Comparison of ENCODE assay signal across 16 cellular contexts in the genomic region with DNA sequence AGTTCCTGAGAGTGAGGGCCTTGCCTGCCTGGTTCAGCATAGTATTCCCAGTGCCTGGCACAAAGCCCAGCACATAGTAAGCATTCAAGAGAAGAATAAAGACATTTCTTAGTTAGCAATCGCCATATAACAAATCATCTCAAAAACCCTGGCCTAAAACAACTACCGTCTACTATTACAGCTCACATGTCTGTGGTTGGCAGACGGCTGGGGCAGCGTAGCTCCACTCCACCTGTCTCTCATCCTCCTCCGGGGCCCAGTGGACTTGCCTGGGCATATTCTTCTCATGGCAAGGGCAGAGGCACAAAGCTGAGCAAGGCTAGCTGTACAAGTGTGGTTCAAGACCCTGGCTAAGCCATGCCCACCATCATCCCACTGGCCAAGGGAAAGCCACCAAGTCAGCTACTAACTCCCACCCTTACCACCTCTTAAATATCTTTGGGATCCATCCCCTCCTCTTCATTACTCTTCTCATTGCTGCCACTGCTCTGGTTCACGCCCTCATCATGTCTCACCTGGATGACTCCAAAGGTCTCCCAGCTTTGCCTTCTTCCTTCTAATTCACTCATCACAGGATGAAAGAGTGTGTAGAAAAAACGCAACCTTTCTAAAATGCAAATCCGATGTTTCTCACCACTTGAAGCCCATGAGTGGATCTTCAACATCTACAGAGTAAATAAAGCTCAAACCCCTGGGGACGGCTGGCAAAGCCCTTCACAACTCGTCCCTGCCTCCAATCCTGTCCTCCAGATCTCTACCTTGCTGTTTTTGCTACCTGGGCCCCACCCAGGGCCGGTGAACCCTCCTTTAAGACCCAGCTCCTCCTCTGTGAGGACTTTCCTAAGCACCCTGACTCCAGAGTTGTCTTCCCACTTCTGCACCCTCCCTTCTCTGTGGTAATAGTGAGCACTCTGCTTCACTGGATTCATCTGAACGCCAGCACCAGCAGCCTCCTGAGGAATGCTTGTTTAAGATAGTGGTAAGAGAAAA. TPM values are rescaled to one million over a fixed set of nuclear protein-coding genes. Genes with fewer than 3 reads are reported as not detected.
DNase-seq lines count a peak whose midpoint lies in the region; ATAC-seq and TF ChIP-seq lines count a peak whose summit lies in the region.
"Had no signal": no experiment of that assay in that cellular context is flagged by ENCODE, and none has a peak within 500 bp of the region (broad histone marks: within the 10 kb centered on the region; RNA-seq: fewer than 3 reads in every experiment).

No MANE protein-coding gene starts in this region.

- peaks cover 68% of the 10 kb centered on the region for H3K36me3 Mint-ChIP-seq in CD8-positive, alpha-beta T cell

- H3K36me3 ChIP-seq in CD8-positive, alpha-beta T cell (ENCODE audit: insufficient read depth, low read length) = peaks cover 11% of the 10 kb centered on the region
- H3K36me3 ChIP-seq: MG63 had no signal

- intact Hi-C loops in CD8-positive, alpha-beta T cell (cut with DNase I, micrococcal nuclease) = no loop called here
- intact Hi-C loops in left colon (cut with DNase I, micrococcal nuclease) = no loop called here

- H3K9me3 ChIP-seq in CD8-positive, alpha-beta T cell (ENCODE audit: low read length) = no peaks in the 10 kb centered on the region
- H3K9me3 ChIP-seq: MG63 had no signal

- H3K9me3 Mint-ChIP-seq in CD8-positive, alpha-beta T cell = no peaks in the 10 kb centered on the region
- H3K9me3 Mint-ChIP-seq: activated CD4-positive, alpha-beta memory T cell treated with anti-CD3 and anti-CD28 coated beads, Interleukin-2, amount 10 ng/mL, durations not matched to agents 7 days and 5 days had no signal

- no peak overlapping the region for H3K4me3 Mint-ChIP-seq in CD8-positive, alpha-beta T cell
- H3K4me3 Mint-ChIP-seq: activated CD4-positive, alpha-beta memory T cell treated with anti-CD3 and anti-CD28 coated beads, Interleukin-2, amount 10 ng/mL, durations not matched to agents 7 days and 5 days; B cell had no signal

- no peaks in the 10 kb centered on the region for H3K27me3 Mint-ChIP-seq in CD8-positive, alpha-beta T cell (ENCODE audit: low read depth)
- H3K27me3 Mint-ChIP-seq: activated CD4-positive, alpha-beta memory T cell treated with anti-CD3 and anti-CD28 coated beads, Interleukin-2, amount 10 ng/mL, durations not matched to agents 7 days and 5 days; B cell had no signal

- CTCF ChIA-PET in CD8-positive, alpha-beta T cell (lab: Charles Lee) = interaction anchor here (0.6 to 1.5 kb wide), 5 partner anchors 19 to 93 kb away, joined by 3 to 4 read pairs (median 4); no protein-coding TSS in a partner anchor

- TF ChIP-seq CTCF in CD8-positive, alpha-beta T cell (IDR thresholded peaks at IDR 0.05) = no peak

- H3K27ac Mint-ChIP-seq in CD8-positive, alpha-beta T cell = peak overlapping the region; percentile 61
- H3K27ac Mint-ChIP-seq: activated CD4-positive, alpha-beta memory T cell treated with anti-CD3 and anti-CD28 coated beads, Interleukin-2, amount 10 ng/mL, durations not matched to agents 7 days and 5 days; B cell had no signal

- peaks cover 4% of the 10 kb centered on the region for H3K4me1 ChIP-seq in CD8-positive, alpha-beta T cell (ENCODE audit: insufficient read depth, low read length)

- H3K27me3 ChIP-seq in CD8-positive, alpha-beta T cell (ENCODE audit: insufficient read depth, low read length) = no peaks in the 10 kb centered on the region
- H3K27me3 ChIP-seq: MG63 had no signal

- no peak overlapping the region for H3K4me3 ChIP-seq in CD8-positive, alpha-beta T cell (ENCODE audit: low read depth, low read length)
- H3K4me3 ChIP-seq: lung, MG63, PC-9 had no signal

- POLR2A ChIA-PET in CD8-positive, alpha-beta T cell (lab: Charles Lee) = interaction anchor here (0.9 to 1.6 kb wide), 3 partner anchors 9 to 39 kb away, joined by 3 to 4 read pairs (median 3); no protein-coding TSS in a partner anchor

- DNase-seq in CD8-positive, alpha-beta T cell = no peak
- DNase-seq in KBM-7 (peak; percentile 9), NCI-H526 treated with DMSO at 0.1 percent for 48 hours (lab: John Stamatoyannopoulos, UW) (peak; percentile 54), left colon (no peak), HuH-7 (ENCODE audit: low spot score) (no peak)
- DNase-seq in stimulated activated CD4-positive, alpha-beta T cell treated with anti-CD3 and anti-CD28 coated beads, Interleukin-2, amount 100 ng/mL, for 24 hours = no peak
- DNase-seq: activated CD4-positive, alpha-beta memory T cell treated with anti-CD3 and anti-CD28 coated beads, Interleukin-2, amount 10 ng/mL, durations not matched to agents 7 days and 5 days; amniotic stem cell; MG63; PC-9; stimulated activated naive CD8-positive, alpha-beta T cell treated with anti-CD3 and anti-CD28 coated beads, Interleukin-15, Interleukin-2, amounts not matched to agents 100 U/mL and 50 U/mL, for 24 hours had no signal

- H3K4me1 Mint-ChIP-seq in CD8-positive, alpha-beta T cell (ENCODE audit: low read depth) = peaks cover 31% of the 10 kb centered on the region
- H3K4me1 Mint-ChIP-seq: activated CD4-positive, alpha-beta memory T cell treated with anti-CD3 and anti-CD28 coated beads, Interleukin-2, amount 10 ng/mL, durations not matched to agents 7 days and 5 days; B cell had no signal

- H3K27ac ChIP-seq in CD8-positive, alpha-beta T cell (ENCODE audit: low read depth, low read length) = no peak overlapping the region
- H3K27ac ChIP-seq: HL-60, PC-9 had no signal

- no peak for ATAC-seq in CD8-positive, alpha-beta T cell
- peak; percentile 82 for ATAC-seq in left colon
- ATAC-seq in HG03521 (IDR thresholded peaks at IDR 0.05; ENCODE audit: unreplicated experiment) = no peak
- ATAC-seq in GM18868 (IDR thresholded peaks at IDR 0.05; ENCODE audit: unreplicated experiment) = no peak
- ATAC-seq: stimulated activated naive CD8-positive, alpha-beta T cell treated with anti-CD3 and anti-CD28 coated beads, Interleukin-15, Interleukin-2, amounts not matched to agents 100 U/mL and 50 U/mL, for 24 hours had no signal

- in situ Hi-C loops in KBM-7 (cut with MboI; ENCODE audit: low pct_unique_long_range_greater_than_20kb, low sequenced_read_pairs) = no loop called here

RNA-seq across cellular contexts. Expression of a gene that starts 10.3 kb away (rescaled TPM):
- total RNA-seq in CD8-positive, alpha-beta T cell = 1 to 10 TPM; 4.5 to 4.8 TPM
- total RNA-seq in left colon = 10 to 100 TPM in 1 of 2 donors, 1 to 10 TPM in 1; 5.0 to 10.3 TPM

RNA-seq across cellular contexts. Expression of a gene that starts 54.9 kb away (rescaled TPM):
- total RNA-seq in CD8-positive, alpha-beta T cell = under 1 TPM; 0.28 to 0.54 TPM
- 10 to 100 TPM; 54.0 to 63.2 TPM for total RNA-seq in left colon

Comparison
In these comparisons a context has a peak if more than half of its experiments do, and no peak if none do; other contexts are left out.
1. DNase-seq: peak in KBM-7 (single experiment) and NCI-H526 treated with DMSO at 0.1 percent for 48 hours (single experiment); none in CD8-positive, alpha-beta T cell (0 of 7), left colon (0 of 2), HuH-7 (single experiment) and stimulated activated CD4-positive, alpha-beta T cell treated with anti-CD3 and anti-CD28 coated beads, Interleukin-2, amount 100 ng/mL, for 24 hours (0 of 2).
2. RNA of a gene that starts 54.9 kb away (total RNA-seq): 54.0 to 63.2 TPM in left colon; 0.28 to 0.54 TPM in CD8-positive, alpha-beta T cell; every median in the first group is over 10 times any median in the second.